Comparison of ENCODE assay signal across 21 cellular contexts in the genomic region with DNA sequence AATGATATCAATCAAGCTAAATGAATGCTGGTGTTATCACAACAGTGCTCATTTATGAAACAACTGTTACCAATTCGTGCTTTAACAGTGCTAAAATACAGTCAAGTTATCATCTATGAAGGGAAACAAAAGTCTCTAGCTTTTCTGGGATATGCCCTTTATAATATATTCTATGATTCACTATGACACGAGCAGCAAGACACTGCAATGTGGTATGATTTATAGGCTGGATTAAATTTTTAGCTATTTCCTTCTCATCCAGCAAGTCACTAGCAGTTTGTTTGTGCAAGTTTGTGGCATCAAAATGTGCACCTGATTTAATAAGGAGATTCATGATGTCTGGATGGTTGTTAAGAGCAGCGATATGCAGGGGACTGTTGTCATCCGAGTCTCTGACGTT.
"Had no signal": no experiment of that assay in that cellular context is flagged by ENCODE, and none has a peak within 500 bp of the region (broad histone marks: within the 10 kb centered on the region; RNA-seq: fewer than 3 reads in every experiment).

No MANE protein-coding gene starts in this region.

- H3K27ac Mint-ChIP-seq: activated B cell treated with CpG ODN at 0.5 μM for 24 hours; activated CD4-positive, alpha-beta T cell treated with anti-CD3 and anti-CD28 coated beads for 36 hours; activated T-helper 17 cell treated with anti-CD3 and anti-CD28 coated beads, Interleukin-2, amount 50 U/mL, for 72 hours; stimulated activated effector memory CD8-positive, alpha-beta T cell treated with anti-CD3 and anti-CD28 coated beads, Interleukin-12 subunit alpha, Interleukin-12 subunit beta, amount 100 ng/mL, for 72 hours; stimulated activated naive CD8-positive, alpha-beta T cell treated with anti-CD3 and anti-CD28 coated beads, Interleukin-15, amount 100 ng/mL, for 72 hours; T-helper 2 cell treated with Interferon-gamma antibody and Interleukin-4, amounts not matched to agents 5 μg/mL and 100 μg/mL, for 36 hours had no signal

- H3K4me3 Mint-ChIP-seq: activated B cell treated with CpG ODN at 0.5 μM for 24 hours; activated CD4-positive, alpha-beta T cell treated with anti-CD3 and anti-CD28 coated beads for 36 hours; activated T-helper 17 cell treated with anti-CD3 and anti-CD28 coated beads, Interleukin-2, amount 50 U/mL, for 72 hours; neural crest cell; stimulated activated effector memory CD8-positive, alpha-beta T cell treated with anti-CD3 and anti-CD28 coated beads, Interleukin-12 subunit alpha, Interleukin-12 subunit beta, amount 100 ng/mL, for 72 hours; stimulated activated naive CD8-positive, alpha-beta T cell treated with anti-CD3 and anti-CD28 coated beads, Interleukin-15, amount 100 ng/mL, for 72 hours; T-cell; T-helper 2 cell treated with Interferon-gamma antibody and Interleukin-4, amounts not matched to agents 5 μg/mL and 100 μg/mL, for 36 hours had no signal

- H3K27me3 Mint-ChIP-seq: activated B cell treated with CpG ODN at 0.5 μM for 24 hours; activated CD4-positive, alpha-beta T cell treated with anti-CD3 and anti-CD28 coated beads for 36 hours; activated T-helper 17 cell treated with anti-CD3 and anti-CD28 coated beads, Interleukin-2, amount 50 U/mL, for 72 hours; naive thymus-derived CD4-positive, alpha-beta T cell; stimulated activated naive CD8-positive, alpha-beta T cell treated with anti-CD3 and anti-CD28 coated beads, Interleukin-15, amount 100 ng/mL, for 72 hours; T-cell had no signal

- H3K9me3 Mint-ChIP-seq: activated B cell treated with CpG ODN at 0.5 μM for 24 hours; activated naive CD4-positive, alpha-beta T cell treated with anti-CD3 and anti-CD28 coated beads, Interleukin-2, amount 50 U/mL, for 72 hours; activated T-helper 17 cell treated with anti-CD3 and anti-CD28 coated beads, Interleukin-2, amount 50 U/mL, for 72 hours; naive thymus-derived CD4-positive, alpha-beta T cell; neural crest cell; stimulated activated effector memory CD8-positive, alpha-beta T cell treated with anti-CD3 and anti-CD28 coated beads, Interleukin-12 subunit alpha, Interleukin-12 subunit beta, amount 100 ng/mL, for 72 hours; stimulated activated naive CD8-positive, alpha-beta T cell treated with anti-CD3 and anti-CD28 coated beads, Interleukin-15, amount 100 ng/mL, for 72 hours; T-cell; T-helper 2 cell treated with Interferon-gamma antibody and Interleukin-4, amounts not matched to agents 5 μg/mL and 100 μg/mL, for 36 hours had no signal

- ATAC-seq: activated CD4-positive, alpha-beta T cell treated with anti-CD3 and anti-CD28 coated beads for 36 hours; activated naive CD4-positive, alpha-beta T cell treated with anti-CD3 and anti-CD28 coated beads, Interleukin-2, amount 50 U/mL, for 72 hours; activated T-helper 17 cell treated with anti-CD3 and anti-CD28 coated beads, Interleukin-2, amount 50 U/mL, for 72 hours; left lobe of liver; lower lobe of right lung; naive thymus-derived CD4-positive, alpha-beta T cell; right lobe of liver; stimulated activated effector memory CD8-positive, alpha-beta T cell treated with anti-CD3 and anti-CD28 coated beads, Interleukin-12 subunit alpha, Interleukin-12 subunit beta, amount 100 ng/mL, for 72 hours; stimulated activated naive CD8-positive, alpha-beta T cell treated with anti-CD3 and anti-CD28 coated beads, Interleukin-15, amount 100 ng/mL, for 72 hours; T-cell had no signal

- DNase-seq: activated B cell treated with CpG ODN at 0.5 μM for 24 hours; activated CD4-positive, alpha-beta T cell treated with anti-CD3 and anti-CD28 coated beads for 36 hours; activated CD4-positive, alpha-beta T cell treated with anti-CD3 and anti-CD28 coated beads, Interleukin-2, amount 50 U/mL, for 48 hours; cerebellar nuclear complex; cortex of kidney; foreskin melanocyte; kidney; lower lobe of right lung; naive thymus-derived CD4-positive, alpha-beta T cell; occipital lobe; right lobe of liver; stimulated activated CD4-positive, alpha-beta T cell treated with anti-CD3 and anti-CD28 coated beads, Interleukin-1b, Interleukin-23, amount 100 ng/mL, for 48 hours; stimulated activated naive CD8-positive, alpha-beta T cell treated with anti-CD3 and anti-CD28 coated beads, Interleukin-15, amount 100 ng/mL, for 72 hours; T-cell; tibial artery had no signal
